10 cellular contexts compared by ENCODE assay signal in genomic region chr9:89418112-89418872, GRCh38.
DNase-seq lines count a peak whose midpoint lies in the region; ATAC-seq, FAIRE-seq and TF ChIP-seq lines count a peak whose summit lies in the region.
"Had no signal": no experiment of that assay in that cellular context is flagged by ENCODE, and none has a peak within 500 bp of the region (broad histone marks: within the 10 kb centered on the region; RNA-seq: fewer than 3 reads in every experiment).

No MANE protein-coding gene starts in this region.

- H3K36me3 ChIP-seq in neutrophil, result peaks cover 49% of the 10 kb centered on the region

- peak; percentile 91 for FAIRE-seq in GM18507 (lab: Jason Lieb, UNC)

- POLR2A ChIA-PET in activated CD8-positive, alpha-beta T cell treated with anti-CD3 and anti-CD28 coated beads, Interleukin-2, amount 10 ng/mL, durations not matched to agents 7 days and 5 days (lab: Charles Lee), result interaction anchor here (0.8 to 2.3 kb wide), 7 partner anchors 10 to 108 kb away, joined by 3 to 9 read pairs (median 4); partner anchors contain the start of gene CKS2

- no peaks in the 10 kb centered on the region for H3K9me3 ChIP-seq in neutrophil

- H3K4me1 ChIP-seq in neutrophil (ENCODE audit: control insufficient read depth in 1 of 2, insufficient read depth in 1 of 2, low read depth in 1 of 2, low read length in 1 of 2), result peaks cover 25 to 53% of the 10 kb centered on the region in 2 experiments

- H3K4me3 ChIP-seq in neutrophil (ENCODE audit: low read depth in 1 of 2, low read length in 1 of 2), result no peak overlapping the region

- DNase-seq in GM18507 (ENCODE audit: extremely low spot score, insufficient read length, low read depth) (no peak), HK-2 (ENCODE audit: unreplicated experiment) (no peak), NCI-H2081 treated with DMSO at 0.1 percent for 48 hours (lab: John Stamatoyannopoulos, UW) (no peak)
- DNase-seq in activated CD8-positive, alpha-beta T cell treated with anti-CD3 and anti-CD28 coated beads, Interleukin-2, amount 10 ng/mL, durations not matched to agents 7 days and 5 days, result no peak
- DNase-seq: left ventricle myocardium superior had no signal

- H3K4me3 Mint-ChIP-seq in activated CD8-positive, alpha-beta T cell treated with anti-CD3 and anti-CD28 coated beads, Interleukin-2, amount 10 ng/mL, durations not matched to agents 7 days and 5 days, result peak overlapping the region; percentile 74

- H3K27ac Mint-ChIP-seq in activated CD8-positive, alpha-beta T cell treated with anti-CD3 and anti-CD28 coated beads, Interleukin-2, amount 10 ng/mL, durations not matched to agents 7 days and 5 days, result peak overlapping the region; percentile 88

- H3K27ac ChIP-seq in neutrophil, result peak overlapping the region; percentile 63
- H3K27ac ChIP-seq: VCaP had no signal

- no peaks in the 10 kb centered on the region for H3K27me3 ChIP-seq in neutrophil

- CTCF ChIA-PET in activated CD8-positive, alpha-beta T cell treated with anti-CD3 and anti-CD28 coated beads, Interleukin-2, amount 10 ng/mL, durations not matched to agents 7 days and 5 days (lab: Charles Lee), result interaction anchor here (0.7 to 3.1 kb wide), 6 partner anchors 12 to 131 kb away, joined by 3 to 21 read pairs (median 5); partner anchors contain the start of gene SECISBP2

- TF ChIP-seq CTCF in neutrophil (IDR thresholded peaks at IDR 0.05), result no peak

- no peaks in the 10 kb centered on the region for H3K27me3 Mint-ChIP-seq in activated CD8-positive, alpha-beta T cell treated with anti-CD3 and anti-CD28 coated beads, Interleukin-2, amount 10 ng/mL, durations not matched to agents 7 days and 5 days (ENCODE audit: low read depth)

- peaks cover 96% of the 10 kb centered on the region for H3K4me1 Mint-ChIP-seq in activated CD8-positive, alpha-beta T cell treated with anti-CD3 and anti-CD28 coated beads, Interleukin-2, amount 10 ng/mL, durations not matched to agents 7 days and 5 days (ENCODE audit: low read depth)

- H3K36me3 Mint-ChIP-seq in activated CD8-positive, alpha-beta T cell treated with anti-CD3 and anti-CD28 coated beads, Interleukin-2, amount 10 ng/mL, durations not matched to agents 7 days and 5 days (ENCODE audit: low read depth), result peaks cover 83% of the 10 kb centered on the region

- H3K9me3 Mint-ChIP-seq in activated CD8-positive, alpha-beta T cell treated with anti-CD3 and anti-CD28 coated beads, Interleukin-2, amount 10 ng/mL, durations not matched to agents 7 days and 5 days (ENCODE audit: insufficient read depth), result no peaks in the 10 kb centered on the region

- ATAC-seq in HG02678 (IDR thresholded peaks at IDR 0.05; ENCODE audit: unreplicated experiment), result peak; percentile 41
- ATAC-seq in activated CD8-positive, alpha-beta T cell treated with anti-CD3 and anti-CD28 coated beads, Interleukin-2, amount 10 ng/mL, durations not matched to agents 7 days and 5 days, result peak; percentile 1
- no peak for ATAC-seq in HG03521 (IDR thresholded peaks at IDR 0.05; ENCODE audit: unreplicated experiment)
- no peak for ATAC-seq in HG02981 (IDR thresholded peaks at IDR 0.05; ENCODE audit: unreplicated experiment)
- ATAC-seq: left ventricle myocardium superior had no signal

Comparison
In these comparisons a context has a peak if more than half of its experiments do, and no peak if none do; other contexts are left out.
1. ATAC-seq: peak in HG02678 (single experiment) and activated CD8-positive, alpha-beta T cell treated with anti-CD3 and anti-CD28 coated beads, Interleukin-2, amount 10 ng/mL, durations not matched to agents 7 days and 5 days (single experiment); none in HG03521 (single experiment) and HG02981 (single experiment).